ENCODE assay signal across 8 cellular contexts in the genomic region with DNA sequence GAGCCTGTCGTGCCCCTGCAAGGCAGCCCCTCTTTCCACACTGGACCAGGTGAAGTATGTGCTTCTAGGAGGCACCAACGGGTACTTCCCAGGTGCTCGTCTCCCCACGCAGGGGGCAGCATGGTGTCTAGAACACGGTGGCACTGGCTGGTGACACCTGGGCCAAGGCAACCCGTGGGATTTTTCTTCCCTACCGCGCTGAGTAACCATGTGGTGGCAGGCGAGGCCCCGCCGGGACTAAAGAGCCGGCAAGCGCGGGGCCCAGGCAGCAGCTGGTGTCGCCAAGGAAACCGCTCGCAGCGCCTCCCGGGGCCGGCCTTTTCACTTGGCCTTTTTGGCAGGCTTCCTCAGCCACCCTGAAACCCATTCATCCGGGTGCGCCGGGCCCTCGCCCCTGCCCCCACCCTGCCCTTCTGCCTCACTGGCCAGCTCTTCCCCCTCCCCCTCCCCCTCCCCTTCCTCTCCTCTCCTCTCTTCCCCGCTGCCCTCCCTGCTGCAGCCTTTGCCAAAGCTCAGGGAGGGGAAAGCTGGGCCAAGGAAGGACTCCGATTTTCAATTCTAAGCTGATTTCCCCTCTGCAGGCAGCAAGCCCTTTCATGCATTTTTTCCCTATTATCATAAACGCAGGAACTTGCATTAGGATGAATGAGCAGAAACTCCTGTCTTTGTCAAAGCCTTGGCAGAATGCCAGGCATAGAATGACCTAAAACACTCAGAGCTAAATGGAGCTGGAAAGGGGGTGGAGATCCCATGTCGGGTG.
DNase-seq lines count a peak whose midpoint lies in the region; ATAC-seq, FAIRE-seq and TF ChIP-seq lines count a peak whose summit lies in the region.

No MANE protein-coding gene starts in this region.

- ATAC-seq in HG02852 (IDR thresholded peaks at IDR 0.05; ENCODE audit: unreplicated experiment) (peak; percentile 77), GM18517 (IDR thresholded peaks at IDR 0.05; ENCODE audit: unreplicated experiment) (no peak)

- TF ChIP-seq EP300 in sigmoid colon (IDR thresholded peaks at IDR 0.05), result no peak

- H3K36me3 ChIP-seq in hepatocyte (replicated peaks; ENCODE audit: insufficient read depth, low read depth), result no peaks in the 10 kb centered on the region
- no peaks in the 10 kb centered on the region for H3K36me3 ChIP-seq in sigmoid colon

- FAIRE-seq in GM12891 (lab: Jason Lieb, UNC), result peak; percentile 90

- TF ChIP-seq CTCF in astrocyte of the cerebellum (IDR thresholded peaks at IDR 0.05; ENCODE audit: low read depth, low read length, missing control alignments) (peak; percentile 40), hepatocyte (IDR thresholded peaks at IDR 0.05; ENCODE audit: poor library complexity) (peak; percentile 51), sigmoid colon (IDR thresholded peaks at IDR 0.05) (peak; percentile 36 to 51 (median 42))

- in situ Hi-C loops in astrocyte of the cerebellum (cut with HindIII; ENCODE audit: low sequenced_read_pairs), result no loop called here

- H3K9me2 ChIP-seq in hepatocyte (replicated peaks; ENCODE audit: insufficient read depth), result no peaks in the 10 kb centered on the region

- DNase-seq in GM12891 (ENCODE audit: insufficient read length, low spot score) (peak; percentile 85), NCI-H1694 (lab: John Stamatoyannopoulos, UW) (peak; percentile 98), T-helper 9 cell (peak; percentile 68), astrocyte of the cerebellum (ENCODE audit: low read depth) (peak; percentile 83), hepatocyte (ENCODE audit: low spot score) (peak; percentile 92), sigmoid colon (peak; percentile 95)

- peak overlapping the region; percentile 62 for H3K4me2 ChIP-seq in hepatocyte

- no peaks in the 10 kb centered on the region for H3K27me3 ChIP-seq in hepatocyte
- no peaks in the 10 kb centered on the region for H3K27me3 ChIP-seq in sigmoid colon

- H3K4me3 ChIP-seq in astrocyte of the cerebellum (ENCODE audit: low read depth, low read length), result no peak overlapping the region
- H3K4me3 ChIP-seq in hepatocyte, result no peak overlapping the region
- H3K4me3 ChIP-seq in sigmoid colon, result peak overlapping the region in 2 of 4 donors; percentile 18 to 20

- TF ChIP-seq POLR2A in GM12891 (IDR thresholded peaks at IDR 0.05; ENCODE audit: low read depth, low read length) (no peak), sigmoid colon (IDR thresholded peaks at IDR 0.05) (no peak)

- intact Hi-C loops in sigmoid colon (cut with DNase I), result loop anchor here (2.0 kb wide), 1 partner anchor 104 kb away; no protein-coding TSS in a partner anchor

- H4K20me1 ChIP-seq in hepatocyte (ENCODE audit: insufficient read depth, poor library complexity, severe bottlenecking), result no peaks in the 10 kb centered on the region

- peaks cover 43% of the 10 kb centered on the region for H3K4me1 ChIP-seq in hepatocyte (ENCODE audit: insufficient read depth)
- H3K4me1 ChIP-seq in sigmoid colon, result peaks cover 3 to 46% (median 37%) of the 10 kb centered on the region in 4 donors

- H2AFZ ChIP-seq in hepatocyte, result peak overlapping the region; percentile 54

- H3K27ac ChIP-seq in hepatocyte (peak overlapping the region; percentile 93), sigmoid colon (peak overlapping the region; percentile 76 to 97 (median 78))

- no peaks in the 10 kb centered on the region for H3K79me2 ChIP-seq in hepatocyte

- WGBS in hepatocyte (ENCODE audit: low lambda C conversion rate, missing lambda C conversion rate), result 9% methylated on average over 19 of the region's 28 CpGs
- WGBS in sigmoid colon, 2 donors, result 3 to 4% methylated on average over 28 of the region's 28 CpGs

- H3K9me3 ChIP-seq in hepatocyte (ENCODE audit: low read depth) (no peaks in the 10 kb centered on the region), sigmoid colon (no peaks in the 10 kb centered on the region)

TF ChIP-seq in GM12891, 5 proteins besides CTCF, POLR2A, EP300 and RAD21:
- TF ChIP-seq POLR2AphosphoS5 (IDR thresholded peaks at IDR 0.05; ENCODE audit: low read depth, low read length), result no peak
TF ChIP-seq in GM12891: peak in this region for 0.
